Comparison of ENCODE assay signal across 23 cellular contexts in the genomic region with DNA sequence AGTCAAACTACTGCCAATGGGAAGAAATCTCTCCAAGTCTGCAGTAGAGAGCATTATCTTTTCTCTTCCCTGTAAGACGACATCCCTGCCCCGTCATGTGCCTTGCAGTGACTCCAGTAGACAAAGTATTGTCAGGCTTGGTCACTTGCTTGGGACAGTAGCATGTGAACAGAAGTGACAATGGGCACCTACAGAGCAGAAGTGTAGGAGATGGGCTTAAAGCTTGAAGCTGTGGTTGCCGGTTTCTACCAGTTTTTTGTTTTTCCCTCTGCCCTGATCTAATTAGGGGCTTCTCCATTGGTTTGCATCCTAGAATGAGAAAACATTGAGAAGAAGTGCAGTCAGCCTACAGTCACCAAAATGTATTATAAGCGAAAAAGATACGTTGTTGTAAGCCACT. TPM values are rescaled to one million over a fixed set of nuclear protein-coding genes. Genes with fewer than 3 reads are reported as not detected.
DNase-seq lines count a peak whose midpoint lies in the region; ATAC-seq, FAIRE-seq and TF ChIP-seq lines count a peak whose summit lies in the region.
"Had no signal": no experiment of that assay in that cellular context is flagged by ENCODE, and none has a peak within 500 bp of the region (broad histone marks: within the 10 kb centered on the region; RNA-seq: fewer than 3 reads in every experiment).

No MANE protein-coding gene starts in this region.

- POLR2A ChIA-PET in HepG2 (lab: Yijun Ruan, JAX): no interaction called here

- peaks cover 20% of the 10 kb centered on the region for H3K36me3 Mint-ChIP-seq in GM23338 (ENCODE audit: low read depth)
- H3K36me3 Mint-ChIP-seq: CD4-positive, alpha-beta memory T cell had no signal

- ATAC-seq in GM23338 (no peak), RWPE2 (ENCODE audit: low read depth) (peak; percentile 3), HG02763 (IDR thresholded peaks at IDR 0.05; ENCODE audit: unreplicated experiment) (no peak), HepG2 (no peak)

- H2AFZ ChIP-seq in GM23338: no peak overlapping the region
- no peak overlapping the region for H2AFZ ChIP-seq in smooth muscle cell (ENCODE audit: low read depth)
- H2AFZ ChIP-seq in HepG2 (ENCODE audit: low read length): no peak overlapping the region

- no peaks in the 10 kb centered on the region for H3K27me3 Mint-ChIP-seq in GM23338 (ENCODE audit: insufficient read depth, low read depth, poor library complexity)

- no TSS peak for BruUV-seq in HepG2 (replicated peaks; lab: Mats Ljungman, UMichigan)

- H3K4me3 ChIP-seq in GM23338 (no peak overlapping the region), RWPE2 (ENCODE audit: severe bottlenecking) (no peak overlapping the region), smooth muscle cell (no peak overlapping the region), HepG2 (replicated peaks in 1 of 3; ENCODE audit: insufficient read depth in 1 of 3, low read depth in 2 of 3, low read length in 3 of 3) (no peak overlapping the region)
- H3K4me3 ChIP-seq: MG63 had no signal

- intact Hi-C loops in HepG2 (cut with micrococcal nuclease; ENCODE audit: unreplicated experiment): no loop called here

- H3K4me2 ChIP-seq in GM23338 (no peak overlapping the region), smooth muscle cell (no peak overlapping the region), HepG2 (ENCODE audit: low read depth, low read length) (no peak overlapping the region)

- no peaks in the 10 kb centered on the region for H3K9me3 Mint-ChIP-seq in GM23338
- H3K9me3 Mint-ChIP-seq: CD4-positive, alpha-beta memory T cell had no signal

- H3K79me2 ChIP-seq in GM23338 (replicated peaks; ENCODE audit: insufficient read depth) (no peaks in the 10 kb centered on the region), smooth muscle cell (ENCODE audit: low read depth) (no peaks in the 10 kb centered on the region), HepG2 (ENCODE audit: insufficient read depth, low read length) (no peaks in the 10 kb centered on the region)

- H3K4me1 ChIP-seq in GM23338 (ENCODE audit: insufficient read depth) (peaks cover 15% of the 10 kb centered on the region), RWPE2 (ENCODE audit: insufficient read depth, poor library complexity, severe bottlenecking) (peaks cover 6% of the 10 kb centered on the region), smooth muscle cell (ENCODE audit: low read depth) (no peaks in the 10 kb centered on the region), HepG2 (ENCODE audit: insufficient read depth, low read length) (no peaks in the 10 kb centered on the region)

- TF ChIP-seq RAD21 in HepG2 (CRISPR knock-in tag; IDR thresholded peaks at IDR 0.05): no peak

- no peak overlapping the region for H3K4me3 Mint-ChIP-seq in GM23338
- H3K4me3 Mint-ChIP-seq: CD4-positive, alpha-beta memory T cell had no signal

- no peak overlapping the region for H3K9ac ChIP-seq in smooth muscle cell (ENCODE audit: low read depth)
- H3K9ac ChIP-seq in HepG2 (ENCODE audit: insufficient read depth, low read depth, low read length): no peak overlapping the region

- no peak for TF ChIP-seq CTCF in GM23338 (conservative IDR thresholded peaks at IDR 0.05; ENCODE audit: low read depth in 2 of 2)
- no peak for TF ChIP-seq CTCF in RWPE2 (IDR thresholded peaks at IDR 0.05; ENCODE audit: poor library complexity, severe bottlenecking)
- TF ChIP-seq CTCF in smooth muscle cell (IDR thresholded peaks at IDR 0.05; ENCODE audit: borderline replicate concordance, insufficient read depth, poor library complexity, severe bottlenecking): no peak
- TF ChIP-seq CTCF in HepG2 (CRISPR knock-in tag; IDR thresholded peaks at IDR 0.05): no peak

- WGBS in smooth muscle cell (ENCODE audit: low lambda C conversion rate): 86% methylated on average over 5 of the region's 5 CpGs
- 97% methylated on average over 5 of the region's 5 CpGs for WGBS in HepG2 (ENCODE audit: low lambda C conversion rate)

- no peaks in the 10 kb centered on the region for H3K9me2 ChIP-seq in GM23338 (ENCODE audit: insufficient read depth)

- CTCF ChIA-PET in HepG2 (lab: Yijun Ruan, JAX; ENCODE audit: low intra/inter-chr PET ratio, low total read pairs): interaction anchor here (0.7 kb wide), 1 partner anchor 277 kb away, joined by 3 read pairs; no protein-coding TSS in a partner anchor

- DNase-seq in GM23338 (ENCODE audit: low spot score) (no peak), RWPE2 (ENCODE audit: low spot score) (no peak), epithelial cell of prostate (ENCODE audit: low read depth, low spot score) (no peak), smooth muscle cell (lab: John Stamatoyannopoulos, UW; ENCODE audit: unreplicated experiment) (no peak), NCI-H187 (lab: John Stamatoyannopoulos, UW) (no peak), HepG2 (ENCODE audit: low spot score) (no peak), NCI-H524 treated with DMSO at 0.1 percent for 48 hours (lab: John Stamatoyannopoulos, UW) (no peak)
- DNase-seq: C1 segment of cervical spinal cord; CD4-positive, alpha-beta memory T cell; COR-L47; DMS79; GDM1; KG1; MG63; NCI-H1105 treated with DMSO at 0.1 percent for 48 hours; NCI-H146; NCI-H2029 treated with DMSO at 0.1 percent for 48 hours; NCI-H526 treated with DMSO at 0.1 percent for 48 hours; RPMI8226; SHP77 treated with DMSO at 0.1 percent for 48 hours had no signal

- H3K27me3 ChIP-seq in GM23338 (ENCODE audit: insufficient read depth) (no peaks in the 10 kb centered on the region), RWPE2 (ENCODE audit: insufficient read depth, poor library complexity, severe bottlenecking) (no peaks in the 10 kb centered on the region), smooth muscle cell (ENCODE audit: low read depth) (no peaks in the 10 kb centered on the region), HepG2 (ENCODE audit: control insufficient read depth in 1 of 2, insufficient read depth in 2 of 2, low read length in 2 of 2) (no peaks in the 10 kb centered on the region)
- H3K27me3 ChIP-seq: MG63 had no signal

- in situ Hi-C loops in HepG2 (cut with HindIII; ENCODE audit: extremely low pct_ligation_motif_present, low pct_unique_long_range_greater_than_20kb): loop anchor here (25.0 kb wide), 1 partner anchor 508 kb away; no protein-coding TSS in a partner anchor

- H3K27ac Mint-ChIP-seq in GM23338: no peak overlapping the region
- H3K27ac Mint-ChIP-seq: CD4-positive, alpha-beta memory T cell had no signal

- H3K4me1 Mint-ChIP-seq in GM23338: peaks cover 14% of the 10 kb centered on the region
- H3K4me1 Mint-ChIP-seq: CD4-positive, alpha-beta memory T cell had no signal

- TF ChIP-seq EP300 in HepG2 (IDR thresholded peaks at IDR 0.05; ENCODE audit: low read depth in 2 of 2, low read length in 2 of 2): no peak
- no peak for TF ChIP-seq EP300 in HepG2 (CRISPR knock-in tag; IDR thresholded peaks at IDR 0.05; ENCODE audit: borderline replicate concordance)

- H3K27ac ChIP-seq in GM23338 (ENCODE audit: low read depth) (0 out of 2 replicates have a peak overlapping the region, but pooled peaks have one; percentile 50), RWPE2 (ENCODE audit: poor library complexity, severe bottlenecking) (peak overlapping the region; percentile 99), epithelial cell of prostate (peak overlapping the region; percentile 65), smooth muscle cell (ENCODE audit: low read depth) (peak overlapping the region; percentile 51), HepG2 (ENCODE audit: extremely low read length, insufficient read depth, low read length) (no peak overlapping the region)

- H4K20me1 ChIP-seq in GM23338 (replicated peaks; ENCODE audit: insufficient read depth) (no peaks in the 10 kb centered on the region; the same call in 1 of the 2 replicates), smooth muscle cell (ENCODE audit: low read depth) (peaks cover 46% of the 10 kb centered on the region), HepG2 (ENCODE audit: insufficient read depth, low read length) (no peaks in the 10 kb centered on the region)

- H3K9me3 ChIP-seq in RWPE2 (ENCODE audit: severe bottlenecking) (no peaks in the 10 kb centered on the region), smooth muscle cell (replicated peaks; ENCODE audit: low read depth) (no peaks in the 10 kb centered on the region), HepG2 (ENCODE audit: low read length) (no peaks in the 10 kb centered on the region)
- H3K9me3 ChIP-seq: MG63 had no signal

- H3K36me3 ChIP-seq in GM23338 (ENCODE audit: insufficient read depth) (peaks cover 9% of the 10 kb centered on the region), RWPE2 (ENCODE audit: low read depth) (peaks cover 40% of the 10 kb centered on the region), smooth muscle cell (ENCODE audit: low read depth) (peaks cover 4% of the 10 kb centered on the region), HepG2 (replicated peaks in 1 of 2; ENCODE audit: control insufficient read depth in 1 of 2, insufficient read depth in 2 of 2, low read length in 2 of 2) (peaks cover 5 to 10% of the 10 kb centered on the region in 2 experiments; a peak in 4 of 5 replicates)
- H3K36me3 ChIP-seq: MG63 had no signal

- H3F3A ChIP-seq in GM23338 (replicated peaks; ENCODE audit: low read depth): peaks cover 6% of the 10 kb centered on the region
- peaks cover 58% of the 10 kb centered on the region for H3F3A ChIP-seq in smooth muscle cell (ENCODE audit: low read depth)

- no peak for TF ChIP-seq POLR2A in HepG2 (IDR thresholded peaks at IDR 0.05; ENCODE audit: insufficient read depth in 1 of 2, low read depth in 2 of 2, low read length in 2 of 2)

- FAIRE-seq in HepG2 (lab: Jason Lieb, UNC): no peak
- FAIRE-seq: GM12891, HTR-8/SVneo had no signal

RNA-seq across cellular contexts. Expression of a gene that starts 12.7 kb away (rescaled TPM):
- total RNA-seq in GM23338 (2014; rRNA removed; shearing (Covaris generic)): 5.1 and 9.7 TPM in 2 replicates
- polyA plus RNA-seq in GM23338 (2016; fragmentation: Nextera tagmentation; extraction: Ambion mirVana) (6.9 and 7.8 TPM in 2 replicates), smooth muscle cell (337 and 338 TPM in 2 replicates), HepG2 (2011; rRNA removed) (5.8 and 6.6 TPM in 2 replicates)
- total RNA-seq in smooth muscle cell (287 and 367 TPM in 2 replicates), HepG2 (2016; rRNA removed; fragmentation: Illumina TruSeq; extraction: Trizol) (3.4 and 9.0 TPM in 2 replicates)
- total RNA-seq in HepG2 (2016; cell fraction: cytosol; rRNA removed; fragmentation: Illumina TruSeq; extraction: Trizol; ENCODE audit: low read depth): 1.4 and 1.6 TPM in 2 replicates
- 2.9 and 7.7 TPM in 2 replicates for total RNA-seq in HepG2 (2016; cell fraction: insoluble cytoplasmic fraction; rRNA removed; fragmentation: Illumina TruSeq; extraction: Trizol)
- total RNA-seq in HepG2 (2016; cell fraction: membrane; rRNA removed; fragmentation: Illumina TruSeq; extraction: Trizol): 3.7 and 3.9 TPM in 2 replicates
- 10.1 and 10.5 TPM in 2 replicates for total RNA-seq in HepG2 (2016; cell fraction: nucleus; rRNA removed; fragmentation: Illumina TruSeq; extraction: Trizol)
- polyA plus RNA-seq in HepG2 (2011; cell fraction: cytosol; rRNA removed): 3.0 and 4.3 TPM in 2 replicates
- polyA plus RNA-seq in HepG2 (2011; cell fraction: nucleus; rRNA removed): 7.5 and 9.6 TPM in 2 replicates
- 4.0 and 4.2 TPM in 2 replicates for polyA plus RNA-seq in HepG2 (2012)
- polyA plus RNA-seq in HepG2 (2016; cell fraction: cytosol; fragmentation: Illumina TruSeq; extraction: Trizol; ENCODE audit: low read depth): 0.70 and 0.80 TPM in 2 replicates
- 2.8 and 3.5 TPM in 2 replicates for polyA plus RNA-seq in HepG2 (2016; cell fraction: insoluble cytoplasmic fraction; fragmentation: Illumina TruSeq; extraction: Trizol; ENCODE audit: low read depth)
- 1.1 and 1.3 TPM in 2 replicates for polyA plus RNA-seq in HepG2 (2016; cell fraction: membrane; fragmentation: Illumina TruSeq; extraction: Trizol; ENCODE audit: low read depth)
- polyA plus RNA-seq in HepG2 (2016; cell fraction: nucleus; fragmentation: Illumina TruSeq; extraction: Trizol; ENCODE audit: insufficient read depth, low read depth): 23.2 and 27.8 TPM in 2 replicates
- 5.0 and 22.4 TPM in 2 replicates for polyA minus RNA-seq in HepG2 (2011; rRNA and poly(A)+ RNA removed; ENCODE audit: low replicate concordance)
- polyA minus RNA-seq in HepG2 (2011; cell fraction: cytosol; rRNA and poly(A)+ RNA removed): 2.5 and 3.2 TPM in 2 replicates
- polyA minus RNA-seq in HepG2 (2011; cell fraction: nucleus; rRNA and poly(A)+ RNA removed): 4.8 and 6.8 TPM in 2 replicates
- polyA plus RNA-seq: CD4-positive, alpha-beta memory T cell had no signal

Comparison
In these comparisons a context has a peak if more than half of its experiments do, and no peak if none do; other contexts are left out.
1. RNA of a gene that starts 12.7 kb away (total RNA-seq): 287 to 367 TPM in smooth muscle cell; 5.1 to 9.7 TPM in GM23338 and 1.4 to 10.5 TPM in HepG2; every median in the first group is over 10 times any median in the second.